In the genomic region with DNA sequence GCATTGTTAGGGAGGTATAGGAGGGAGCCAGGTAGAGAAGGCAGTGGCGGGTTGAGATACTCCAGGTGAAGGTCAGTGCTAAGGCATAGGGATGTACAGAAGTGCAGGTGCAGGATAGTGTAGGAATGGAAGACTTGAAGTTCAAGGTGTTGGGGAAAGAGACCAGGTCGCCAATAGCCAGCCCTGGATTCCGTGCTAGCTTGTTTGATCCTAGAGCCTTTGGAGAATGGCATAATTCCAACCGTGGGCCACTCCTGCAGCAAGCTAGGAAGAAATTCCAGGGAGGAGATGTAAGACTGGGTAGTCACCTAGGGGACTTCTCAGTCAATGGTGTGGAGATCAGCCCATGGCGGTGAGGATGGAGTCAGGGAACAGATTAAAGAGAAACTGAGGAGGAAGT, we compare ENCODE assay signal across 24 cellular contexts.
"Had no signal": no experiment of that assay in that cellular context is flagged by ENCODE, and none has a peak within 500 bp of the region (broad histone marks: within the 10 kb centered on the region; RNA-seq: fewer than 3 reads in every experiment).

No MANE protein-coding gene starts in this region.

- H3K27ac Mint-ChIP-seq: activated B cell treated with CpG ODN at 0.5 μM for 24 hours; activated CD4-positive, alpha-beta memory T cell treated with anti-CD3 and anti-CD28 coated beads for 36 hours; activated CD4-positive, alpha-beta T cell treated with anti-CD3 and anti-CD28 coated beads for 36 hours; activated naive CD8-positive, alpha-beta T cell; activated T-cell treated with anti-CD3 and anti-CD28 coated beads, Interleukin-2, amount 50 U/mL, for 24 hours; activated T-helper 17 cell treated with anti-CD3 and anti-CD28 coated beads, Interleukin-2, amount 50 U/mL, for 72 hours; memory B cell; stimulated activated effector memory CD8-positive, alpha-beta T cell treated with anti-CD3 and anti-CD28 coated beads, Interleukin-12 subunit alpha, Interleukin-12 subunit beta, amount 100 ng/mL, for 72 hours; T-helper 1 cell treated with Interleukin-12 subunit alpha and Interleukin-12 subunit beta and Interleukin-4 antibody, amounts not matched to agents 30 μg/mL and 1 μg/mL, for 36 hours; type B pancreatic cell had no signal

- H3K36me3 Mint-ChIP-seq: activated CD4-positive, alpha-beta memory T cell treated with anti-CD3 and anti-CD28 coated beads for 36 hours; activated naive CD8-positive, alpha-beta T cell; memory B cell; type B pancreatic cell had no signal

- ATAC-seq: activated CD4-positive, alpha-beta T cell treated with anti-CD3 and anti-CD28 coated beads for 36 hours; activated T-helper 17 cell treated with anti-CD3 and anti-CD28 coated beads, Interleukin-2, amount 50 U/mL, for 72 hours; gastrocnemius medialis; left ventricle myocardium superior; stimulated activated effector memory CD8-positive, alpha-beta T cell treated with anti-CD3 and anti-CD28 coated beads, Interleukin-12 subunit alpha, Interleukin-12 subunit beta, amount 100 ng/mL, for 72 hours had no signal

- H3K36me3 ChIP-seq: adrenal gland, ascending aorta, brain microvascular endothelial cell, esophagus squamous epithelium, gastrocnemius medialis, SJSA1 had no signal

- H3K9me3 ChIP-seq: adrenal gland, ascending aorta, esophagus squamous epithelium, gastrocnemius medialis, SJSA1, testis had no signal

- H3K27me3 Mint-ChIP-seq: activated B cell treated with CpG ODN at 0.5 μM for 24 hours; activated CD4-positive, alpha-beta memory T cell treated with anti-CD3 and anti-CD28 coated beads for 36 hours; activated CD4-positive, alpha-beta T cell treated with anti-CD3 and anti-CD28 coated beads for 36 hours; activated naive CD8-positive, alpha-beta T cell; activated T-cell treated with anti-CD3 and anti-CD28 coated beads, Interleukin-2, amount 50 U/mL, for 24 hours; activated T-helper 17 cell treated with anti-CD3 and anti-CD28 coated beads, Interleukin-2, amount 50 U/mL, for 72 hours had no signal

- H3K4me3 ChIP-seq: adrenal gland, ascending aorta, dorsolateral prefrontal cortex, esophagus squamous epithelium, gastrocnemius medialis, SJSA1, testis had no signal

- H3K27ac ChIP-seq: adrenal gland, ascending aorta, brain microvascular endothelial cell, esophagus squamous epithelium, gastrocnemius medialis, SJSA1, testis had no signal

- H3K27me3 ChIP-seq: adrenal gland, ascending aorta, dorsolateral prefrontal cortex, esophagus squamous epithelium, gastrocnemius medialis, SJSA1, testis had no signal

- H3K4me3 Mint-ChIP-seq: activated B cell treated with CpG ODN at 0.5 μM for 24 hours; activated CD4-positive, alpha-beta memory T cell treated with anti-CD3 and anti-CD28 coated beads for 36 hours; activated CD4-positive, alpha-beta T cell treated with anti-CD3 and anti-CD28 coated beads for 36 hours; activated naive CD8-positive, alpha-beta T cell; activated T-cell treated with anti-CD3 and anti-CD28 coated beads, Interleukin-2, amount 50 U/mL, for 24 hours; activated T-helper 17 cell treated with anti-CD3 and anti-CD28 coated beads, Interleukin-2, amount 50 U/mL, for 72 hours; memory B cell; stimulated activated effector memory CD8-positive, alpha-beta T cell treated with anti-CD3 and anti-CD28 coated beads, Interleukin-12 subunit alpha, Interleukin-12 subunit beta, amount 100 ng/mL, for 72 hours; T-helper 1 cell treated with Interleukin-12 subunit alpha and Interleukin-12 subunit beta and Interleukin-4 antibody, amounts not matched to agents 30 μg/mL and 1 μg/mL, for 36 hours; type B pancreatic cell had no signal

- DNase-seq: activated B cell treated with CpG ODN at 0.5 μM for 24 hours; activated CD4-positive, alpha-beta memory T cell treated with anti-CD3 and anti-CD28 coated beads for 36 hours; activated CD4-positive, alpha-beta T cell treated with anti-CD3 and anti-CD28 coated beads for 36 hours; activated naive CD4-positive, alpha-beta T cell; activated T-cell treated with anti-CD3 and anti-CD28 coated beads, Interleukin-2, amount 50 U/mL, for 24 hours; brain microvascular endothelial cell; central memory CD4-positive, alpha-beta T cell; dorsolateral prefrontal cortex; esophagus squamous epithelium; gastrocnemius medialis; hippocampal formation; left ventricle myocardium superior; nucleus accumbens; retina; testis had no signal

- H3K9me3 Mint-ChIP-seq: activated B cell treated with CpG ODN at 0.5 μM for 24 hours; activated CD4-positive, alpha-beta memory T cell treated with anti-CD3 and anti-CD28 coated beads for 36 hours; activated T-cell treated with anti-CD3 and anti-CD28 coated beads, Interleukin-2, amount 50 U/mL, for 24 hours; activated T-helper 17 cell treated with anti-CD3 and anti-CD28 coated beads, Interleukin-2, amount 50 U/mL, for 72 hours; memory B cell; stimulated activated effector memory CD8-positive, alpha-beta T cell treated with anti-CD3 and anti-CD28 coated beads, Interleukin-12 subunit alpha, Interleukin-12 subunit beta, amount 100 ng/mL, for 72 hours; T-helper 1 cell treated with Interleukin-12 subunit alpha and Interleukin-12 subunit beta and Interleukin-4 antibody, amounts not matched to agents 30 μg/mL and 1 μg/mL, for 36 hours had no signal
